ENCODE assay signal across 1 cellular context in genomic region chr16:81448154-81449131, GRCh38.
TF ChIP-seq lines count a peak whose summit lies in the region.

No MANE protein-coding gene starts in this region.

TF ChIP-seq in HepG2, 621 proteins besides CTCF, POLR2A, EP300 and RAD21 (continued from another document and continues in another):
- TF ChIP-seq CERS6 (CRISPR knock-in tag; IDR thresholded peaks at IDR 0.05), result no peak
- TF ChIP-seq TRIM24 (CRISPR knock-in tag; IDR thresholded peaks at IDR 0.05), result peak; percentile 67; the same call in 1 of the 2 replicates
- TF ChIP-seq ZNF282 (IDR thresholded peaks at IDR 0.05; ENCODE audit: partially characterized antibody), result no peak
- TF ChIP-seq RXRB (CRISPR knock-in tag; IDR thresholded peaks at IDR 0.05; ENCODE audit: borderline replicate concordance), result peak; percentile 96
- peak; percentile 76 for TF ChIP-seq ZNF770 (CRISPR knock-in tag; IDR thresholded peaks at IDR 0.05)
- TF ChIP-seq FOSL2 (CRISPR knock-in tag; IDR thresholded peaks at IDR 0.05), result peak; percentile 85
- TF ChIP-seq ZNF816 (CRISPR knock-in tag; IDR thresholded peaks at IDR 0.05; ENCODE audit: borderline replicate concordance), result peak; percentile 58; the same call in 1 of the 2 replicates
- peak; percentile 95 for TF ChIP-seq DRAP1 (CRISPR knock-in tag; IDR thresholded peaks at IDR 0.05)
- peak; percentile 79; the same call in 1 of the 2 replicates for TF ChIP-seq ZNF761 (CRISPR knock-in tag; conservative IDR thresholded peaks at IDR 0.05)
- TF ChIP-seq THRA (CRISPR knock-in tag; IDR thresholded peaks at IDR 0.05; ENCODE audit: borderline replicate concordance), result peak; percentile 96
- TF ChIP-seq ZNF616 (CRISPR knock-in tag; IDR thresholded peaks at IDR 0.05; ENCODE audit: low read depth), result peak; percentile 51; the same call in 1 of the 2 replicates
- peak; percentile 93 for TF ChIP-seq AHDC1 (CRISPR knock-in tag; IDR thresholded peaks at IDR 0.05; ENCODE audit: borderline replicate concordance)
- TF ChIP-seq HDAC2 (CRISPR knock-in tag; IDR thresholded peaks at IDR 0.05), result peak; percentile 99
- TF ChIP-seq MIER3 (CRISPR knock-in tag; IDR thresholded peaks at IDR 0.05; ENCODE audit: borderline replicate concordance), result peak; percentile 96
- TF ChIP-seq U2AF1 (optimal IDR thresholded peaks at IDR 0.05; ENCODE audit: low read depth, low read length), result peak; percentile 85
- peak; percentile 56 for TF ChIP-seq CREB1 (IDR thresholded peaks at IDR 0.05)
- TF ChIP-seq CREB1 (CRISPR knock-in tag; IDR thresholded peaks at IDR 0.05), result peak; percentile 40; the same call in 1 of the 2 replicates
- TF ChIP-seq SPEN (CRISPR knock-in tag; IDR thresholded peaks at IDR 0.05; ENCODE audit: low read depth), result peak; percentile 94; the same call in 1 of the 2 replicates
- peak; percentile 83 for TF ChIP-seq TSC22D2 (CRISPR knock-in tag; IDR thresholded peaks at IDR 0.05; ENCODE audit: borderline replicate concordance)
- peak; percentile 90; the same call in 1 of the 2 replicates for TF ChIP-seq GLI4 (CRISPR knock-in tag; IDR thresholded peaks at IDR 0.05; ENCODE audit: borderline replicate concordance)
- peak; percentile 75; the same call in 1 of the 2 replicates for TF ChIP-seq SRF (IDR thresholded peaks at IDR 0.05; ENCODE audit: low read depth, low read length)
- no peak for TF ChIP-seq HDAC6 (IDR thresholded peaks at IDR 0.05; ENCODE audit: low read depth, low read length)
- TF ChIP-seq FOXP1 (IDR thresholded peaks at IDR 0.05), result peak; percentile 86
- TF ChIP-seq FOXP1 (CRISPR knock-in tag; IDR thresholded peaks at IDR 0.05), result peak; percentile 97
- TF ChIP-seq ZBED4 (CRISPR knock-in tag; IDR thresholded peaks at IDR 0.05; ENCODE audit: borderline replicate concordance), result peak; percentile 94; the same call in 1 of the 2 replicates
- TF ChIP-seq TARDBP (CRISPR knock-in tag; IDR thresholded peaks at IDR 0.05), result peak; percentile 97
- TF ChIP-seq ZNF546 (CRISPR knock-in tag; conservative IDR thresholded peaks at IDR 0.05), result 0 out of 2 replicates have a peak, but pooled peaks have one; percentile 29
- TF ChIP-seq ARID4A (CRISPR knock-in tag; IDR thresholded peaks at IDR 0.05; ENCODE audit: borderline replicate concordance), result peak; percentile 98
- peak; percentile 94; the same call in 1 of the 2 replicates for TF ChIP-seq KAT7 (CRISPR knock-in tag; IDR thresholded peaks at IDR 0.05; ENCODE audit: borderline replicate concordance)
- no peak for TF ChIP-seq ZNF260 (CRISPR knock-in tag; IDR thresholded peaks at IDR 0.05; ENCODE audit: borderline replicate concordance, low read depth)
- TF ChIP-seq HHEX (CRISPR knock-in tag; IDR thresholded peaks at IDR 0.05), result no peak
- 0 out of 2 replicates have a peak, but pooled peaks have one; percentile 9 for TF ChIP-seq RELA (CRISPR knock-in tag; IDR thresholded peaks at IDR 0.05)
- TF ChIP-seq ZNF558 (CRISPR knock-in tag; IDR thresholded peaks at IDR 0.05; ENCODE audit: borderline replicate concordance), result no peak
- TF ChIP-seq ZNF296 (CRISPR knock-in tag; conservative IDR thresholded peaks at IDR 0.05), result peak; percentile 89; the same call in 1 of the 2 replicates
- peak; percentile 100 for TF ChIP-seq HDAC1 (CRISPR knock-in tag; IDR thresholded peaks at IDR 0.05)
- no peak for TF ChIP-seq MTA3 (CRISPR knock-in tag; IDR thresholded peaks at IDR 0.05)
- peak; percentile 89 for TF ChIP-seq ZNF44 (CRISPR knock-in tag; IDR thresholded peaks at IDR 0.05)
- peak; percentile 92; the same call in 1 of the 2 replicates for TF ChIP-seq GPN1 (CRISPR knock-in tag; IDR thresholded peaks at IDR 0.05; ENCODE audit: borderline replicate concordance)
